1 cellular context compared by ENCODE assay signal in genomic region chr11:124582565-124582964, GRCh38.
TF ChIP-seq lines count a peak whose summit lies in the region.

No MANE protein-coding gene starts in this region.

TF ChIP-seq in GM23338, 12 proteins besides CTCF, POLR2A, EP300 and RAD21 (continued from another document):
- no peak for TF ChIP-seq ZNF331 (CRISPR knock-in tag; IDR thresholded peaks at IDR 0.05; ENCODE audit: low read depth)
